Comparison of ENCODE assay signal across 22 cellular contexts in genomic region chr1:230854423-230854822, GRCh38.
"Had no signal": no experiment of that assay in that cellular context is flagged by ENCODE, and none has a peak within 500 bp of the region (broad histone marks: within the 10 kb centered on the region; RNA-seq: fewer than 3 reads in every experiment).

No MANE protein-coding gene starts in this region.

- H3K27ac Mint-ChIP-seq: activated naive CD8-positive, alpha-beta T cell; activated T-helper 2 cell treated with anti-CD3 and anti-CD28 coated beads, Interferon-gamma antibody, Interleukin-2, Interleukin-4, amounts not matched to agents 10 μg/mL and 5 μg/mL and 100 μg/mL, durations not matched to agents 14 hours and 24 hours and 36 hours; nephron progenitor cell; stimulated activated effector memory CD8-positive, alpha-beta T cell treated with anti-CD3 and anti-CD28 coated beads, Interleukin-12 subunit alpha, Interleukin-12 subunit beta, amount 100 ng/mL, for 72 hours; WTC11 had no signal

- H3K36me3 ChIP-seq: uterus had no signal

- H2AFZ ChIP-seq: parathyroid adenoma had no signal

- H3K36me3 Mint-ChIP-seq: stimulated activated effector memory CD8-positive, alpha-beta T cell treated with anti-CD3 and anti-CD28 coated beads, Interleukin-12 subunit alpha, Interleukin-12 subunit beta, amount 100 ng/mL, for 72 hours had no signal

- H3K27me3 Mint-ChIP-seq: activated naive CD8-positive, alpha-beta T cell had no signal

- H3K9ac ChIP-seq: parathyroid adenoma had no signal

- H3K9me3 ChIP-seq: adrenal gland, right lobe of liver, thoracic aorta, uterus had no signal

- H3K4me3 Mint-ChIP-seq: activated naive CD8-positive, alpha-beta T cell; activated T-cell treated with anti-CD3 and anti-CD28 coated beads, Interleukin-2, amount 50 U/mL, for 4 hours; nephron progenitor cell; stimulated activated effector memory CD8-positive, alpha-beta T cell treated with anti-CD3 and anti-CD28 coated beads, Interleukin-12 subunit alpha, Interleukin-12 subunit beta, amount 100 ng/mL, for 72 hours; WTC11 had no signal

- H3K27me3 ChIP-seq: adrenal gland, right lobe of liver, stomach, uterus had no signal

- H3K27ac ChIP-seq: adrenal gland, parathyroid adenoma, right lobe of liver, uterus had no signal

- ATAC-seq: activated T-cell treated with anti-CD3 and anti-CD28 coated beads, Interleukin-2, amount 50 U/mL, for 4 hours; left lobe of liver; right lobe of liver; stimulated activated effector memory CD8-positive, alpha-beta T cell treated with anti-CD3 and anti-CD28 coated beads, Interleukin-12 subunit alpha, Interleukin-12 subunit beta, amount 100 ng/mL, for 72 hours; WTC11 had no signal

- H3K9me3 Mint-ChIP-seq: activated T-cell treated with anti-CD3 and anti-CD28 coated beads, Interleukin-2, amount 50 U/mL, for 4 hours; activated T-helper 2 cell treated with anti-CD3 and anti-CD28 coated beads, Interferon-gamma antibody, Interleukin-2, Interleukin-4, amounts not matched to agents 10 μg/mL and 5 μg/mL and 100 μg/mL, durations not matched to agents 14 hours and 24 hours and 36 hours; stimulated activated effector memory CD8-positive, alpha-beta T cell treated with anti-CD3 and anti-CD28 coated beads, Interleukin-12 subunit alpha, Interleukin-12 subunit beta, amount 100 ng/mL, for 72 hours had no signal

- DNase-seq: activated CD8-positive, alpha-beta memory T cell treated with anti-CD3 and anti-CD28 coated beads for 24 hours; activated CD8-positive, alpha-beta memory T cell treated with anti-CD3 and anti-CD28 coated beads, Interleukin-2, amount 50 U/mL, for 4 hours; activated naive CD4-positive, alpha-beta T cell; activated T-cell treated with anti-CD3 and anti-CD28 coated beads, Interleukin-2, amount 50 U/mL, for 4 hours; adrenal gland; effector CD4-positive, alpha-beta T cell; kidney; nephron progenitor cell; right lobe of liver; small intestine; stimulated activated CD4-positive, alpha-beta T cell treated with anti-CD3 and anti-CD28 coated beads, Interleukin-2, amount 100 ng/mL, for 24 hours; stomach; T1000; uterus had no signal

- H3K4me1 Mint-ChIP-seq: stimulated activated effector memory CD8-positive, alpha-beta T cell treated with anti-CD3 and anti-CD28 coated beads, Interleukin-12 subunit alpha, Interleukin-12 subunit beta, amount 100 ng/mL, for 72 hours had no signal

- H3K4me3 ChIP-seq: adrenal gland, lung, right lobe of liver, stomach, thoracic aorta, uterus had no signal
